24 cellular contexts compared by ENCODE assay signal in the genomic region with DNA sequence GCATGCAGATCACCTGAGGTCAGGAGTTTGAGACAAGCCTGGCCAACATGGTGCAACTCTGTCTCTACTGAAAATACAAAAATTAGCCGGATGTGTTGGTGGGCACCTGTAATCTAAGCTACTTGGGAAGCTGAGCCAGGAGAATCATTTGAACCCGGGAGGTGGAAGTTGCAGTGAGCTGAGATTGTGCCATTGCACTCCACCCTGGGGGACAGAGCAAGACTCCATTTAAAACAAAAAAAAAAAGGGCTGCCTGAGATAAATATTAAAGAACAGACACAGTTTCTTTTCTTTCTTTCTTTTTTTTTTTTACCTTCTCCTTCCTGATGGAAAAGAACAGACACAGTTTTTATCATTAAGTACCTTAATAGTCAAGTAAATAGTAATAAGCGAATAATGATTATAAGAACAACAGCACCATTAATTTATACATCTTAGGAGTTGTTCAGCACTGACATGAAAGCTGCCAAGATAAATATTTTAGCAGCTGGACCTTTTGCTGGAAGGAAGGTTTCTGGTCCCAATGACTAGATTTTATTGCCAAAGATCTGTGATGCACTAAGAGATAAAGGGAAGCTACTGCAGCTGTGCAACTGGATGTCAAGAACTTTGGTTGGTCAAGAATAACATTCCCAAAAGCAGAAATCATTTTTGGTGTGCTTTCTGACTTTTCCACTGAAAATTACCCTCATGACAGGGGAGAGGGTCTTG. TPM values are rescaled to one million over a fixed set of nuclear protein-coding genes. Genes with fewer than 3 reads are reported as not detected.
DNase-seq lines count a peak whose midpoint lies in the region; ATAC-seq and TF ChIP-seq lines count a peak whose summit lies in the region.
"Had no signal": no experiment of that assay in that cellular context is flagged by ENCODE, and none has a peak within 500 bp of the region (broad histone marks: within the 10 kb centered on the region; RNA-seq: fewer than 3 reads in every experiment).

No MANE protein-coding gene starts in this region.

- H3K9me3 ChIP-seq in SK-N-SH (no peaks in the 10 kb centered on the region), mesenchymal stem cell (ENCODE audit: control insufficient read depth, low read length) (no peaks in the 10 kb centered on the region)
- H3K9me3 ChIP-seq: adrenal gland, pancreas, upper lobe of right lung had no signal

- H2BK12ac ChIP-seq in mesenchymal stem cell (ENCODE audit: low read length in 2 of 2) = no peak overlapping the region

- H3K9ac ChIP-seq in SK-N-SH = no peak overlapping the region
- H3K9ac ChIP-seq in mesenchymal stem cell (ENCODE audit: low read length) = no peak overlapping the region

- H4K20me1 ChIP-seq in SK-N-SH (ENCODE audit: insufficient read depth) = no peaks in the 10 kb centered on the region

- CTCF ChIA-PET in SK-N-SH (lab: Yijun Ruan, JAX) (interaction anchor here (1.1 to 3.5 kb wide), 7 partner anchors 10 to 316 kb away, joined by 3 to 17 read pairs (median 5); no protein-coding TSS in a partner anchor), T-cell (lab: Charles Lee) (interaction anchor here in 1 of 2 donors (0.6 to 0.7 kb wide), 2 partner anchors 52 to 279 kb away, joined by 3 to 5 read pairs; no protein-coding TSS in a partner anchor)

- no peak overlapping the region for H3K4ac ChIP-seq in mesenchymal stem cell (ENCODE audit: low read depth in 1 of 2, low read length in 2 of 2)

- H3K4me3 Mint-ChIP-seq in CD14-positive monocyte (no peak overlapping the region), T-cell (no peak overlapping the region)
- H3K4me3 Mint-ChIP-seq: activated CD4-positive, alpha-beta T cell treated with anti-CD3 and anti-CD28 coated beads for 36 hours; activated CD8-positive, alpha-beta memory T cell treated with anti-CD3 and anti-CD28 coated beads, Interleukin-2, amount 10 ng/mL, durations not matched to agents 7 days and 5 days; CD4-positive, CD25-positive, alpha-beta regulatory T cell; H9; naive thymus-derived CD4-positive, alpha-beta T cell had no signal

- no peaks in the 10 kb centered on the region for H3K27me3 ChIP-seq in SK-N-SH (ENCODE audit: insufficient read depth)
- no peaks in the 10 kb centered on the region for H3K27me3 ChIP-seq in mesenchymal stem cell (ENCODE audit: control insufficient read depth in 1 of 2, insufficient read depth in 1 of 2, low read length in 2 of 2)
- H3K27me3 ChIP-seq: adrenal gland, pancreas, upper lobe of right lung had no signal

- no peaks in the 10 kb centered on the region for H3K9me3 Mint-ChIP-seq in CD14-positive monocyte
- H3K9me3 Mint-ChIP-seq in T-cell = no peaks in the 10 kb centered on the region
- H3K9me3 Mint-ChIP-seq: CD4-positive, CD25-positive, alpha-beta regulatory T cell; H9; naive thymus-derived CD4-positive, alpha-beta T cell had no signal

- DNase-seq in CD14-positive monocyte (ENCODE audit: low spot score) = no peak
- peak; percentile 30 for DNase-seq in SK-N-SH
- DNase-seq in fibroblast of peridontal ligament (ENCODE audit: extremely low read depth) = peak; percentile 44
- no peak for DNase-seq in mesenchymal stem cell
- DNase-seq in NAMALWA (ENCODE audit: low spot score) = no peak
- no peak for DNase-seq in DMS79 (lab: John Stamatoyannopoulos, UW)
- no peak for DNase-seq in T-cell
- no peak for DNase-seq in stimulated activated CD4-positive, alpha-beta T cell treated with anti-CD3 and anti-CD28 coated beads, Interleukin-15, amount 100 ng/mL, for 24 hours
- DNase-seq: activated CD4-positive, alpha-beta T cell treated with anti-CD3 and anti-CD28 coated beads for 36 hours; activated CD8-positive, alpha-beta memory T cell treated with anti-CD3 and anti-CD28 coated beads, Interleukin-2, amount 10 ng/mL, durations not matched to agents 7 days and 5 days; adrenal gland; CD4-positive, CD25-positive, alpha-beta regulatory T cell; DMS153; effector CD4-positive, alpha-beta T cell; H9; hypothalamus; naive thymus-derived CD4-positive, alpha-beta T cell; NCI-H187; NK-92 treated with Interleukin-12 subunit alpha and Interleukin-12 subunit beta, amount 100 ng/mL, for 24 hours; pancreas; stimulated activated CD4-positive, alpha-beta T cell treated with anti-CD3 and anti-CD28 coated beads, Interleukin-4, amount 100 ng/mL, for 1 hour; upper lobe of right lung had no signal

- no peak overlapping the region for H2BK120ac ChIP-seq in mesenchymal stem cell (ENCODE audit: low read depth, low read length)

- no peak overlapping the region for H3K4me3 ChIP-seq in SK-N-SH (ENCODE audit: low read depth in 2 of 2, low read length in 1 of 2)
- H3K4me3 ChIP-seq in mesenchymal stem cell (ENCODE audit: insufficient read depth in 1 of 2, low read depth in 1 of 2, low read length in 2 of 2) = no peak overlapping the region
- H3K4me3 ChIP-seq: adrenal gland, pancreas, skin epidermis, upper lobe of right lung had no signal

- H3K36me3 Mint-ChIP-seq in CD14-positive monocyte = peaks cover 10 to 33% of the 10 kb centered on the region in 2 donors
- H3K36me3 Mint-ChIP-seq in T-cell = peaks cover 8% of the 10 kb centered on the region
- H3K36me3 Mint-ChIP-seq: CD4-positive, CD25-positive, alpha-beta regulatory T cell had no signal

- POLR2A ChIA-PET in SK-N-SH (lab: Yijun Ruan, JAX) (no interaction called here), T-cell (lab: Charles Lee) (no interaction called here)

- H3K27me3 Mint-ChIP-seq in CD14-positive monocyte (ENCODE audit: low read depth in 3 of 3) = peaks cover 0 to 2% (median 0%) of the 10 kb centered on the region in 3 donors
- H3K27me3 Mint-ChIP-seq in T-cell = no peaks in the 10 kb centered on the region
- H3K27me3 Mint-ChIP-seq: activated CD4-positive, alpha-beta T cell treated with anti-CD3 and anti-CD28 coated beads for 36 hours; activated CD8-positive, alpha-beta memory T cell treated with anti-CD3 and anti-CD28 coated beads, Interleukin-2, amount 10 ng/mL, durations not matched to agents 7 days and 5 days; CD4-positive, CD25-positive, alpha-beta regulatory T cell; naive thymus-derived CD4-positive, alpha-beta T cell had no signal

- no peak overlapping the region for H3K18ac ChIP-seq in mesenchymal stem cell (ENCODE audit: low read depth in 1 of 2, low read length in 2 of 2)

- peak in 1 of 2 experiments; percentile 56; a peak in 1 of 4 replicates for TF ChIP-seq EP300 in SK-N-SH (IDR thresholded peaks at IDR 0.05; ENCODE audit: borderline replicate concordance in 1 of 2, low read depth in 1 of 2, low read length in 1 of 2)

- H3K79me2 ChIP-seq in SK-N-SH (ENCODE audit: insufficient read depth) = no peaks in the 10 kb centered on the region

- H3K4me1 ChIP-seq in SK-N-SH (ENCODE audit: control insufficient read depth in 1 of 2, insufficient read depth in 2 of 2, low read depth in 1 of 2, low read length in 1 of 2) (peaks cover 4 to 6% of the 10 kb centered on the region in 2 experiments; a peak in 3 of 4 replicates), mesenchymal stem cell (ENCODE audit: control insufficient read depth, insufficient read depth, low read depth, low read length) (no peaks in the 10 kb centered on the region)
- H3K4me1 ChIP-seq: adrenal gland, pancreas, upper lobe of right lung had no signal

- no peak overlapping the region for H2BK15ac ChIP-seq in mesenchymal stem cell (ENCODE audit: low read depth, poor library complexity, severe bottlenecking)

- H3K23ac ChIP-seq in mesenchymal stem cell (ENCODE audit: low read length in 2 of 2) = no peak overlapping the region

- TF ChIP-seq RAD21 in SK-N-SH (IDR thresholded peaks at IDR 0.05; ENCODE audit: low read length) = no peak

- H3K36me3 ChIP-seq in SK-N-SH (replicated peaks in 1 of 2; ENCODE audit: control insufficient read depth in 1 of 2, insufficient read depth in 2 of 2, low read length in 1 of 2) (no peaks in the 10 kb centered on the region), mesenchymal stem cell (ENCODE audit: control insufficient read depth in 1 of 2, insufficient read depth in 2 of 2, low read depth in 1 of 2, low read length in 2 of 2) (peaks cover 0 to 5% of the 10 kb centered on the region in 2 experiments)
- H3K36me3 ChIP-seq: adrenal gland, pancreas, upper lobe of right lung had no signal

- H2AFZ ChIP-seq in SK-N-SH (ENCODE audit: low read depth) = no peak overlapping the region
- H2AFZ ChIP-seq in mesenchymal stem cell (ENCODE audit: low read depth, low read length) = no peak overlapping the region

- H2BK5ac ChIP-seq in mesenchymal stem cell (ENCODE audit: low read depth, low read length, poor library complexity, severe bottlenecking) = no peak overlapping the region

- H3K9me2 ChIP-seq in SK-N-SH = no peaks in the 10 kb centered on the region

- intact Hi-C loops in CD14-positive monocyte (cut with micrococcal nuclease) = no loop called here

- no peak overlapping the region for H3K4me2 ChIP-seq in SK-N-SH
- H3K4me2 ChIP-seq in mesenchymal stem cell (ENCODE audit: low read length, poor library complexity, severe bottlenecking) = peak overlapping the region; percentile 3

- peaks cover 4% of the 10 kb centered on the region for H3F3A ChIP-seq in SK-N-SH (replicated peaks; ENCODE audit: insufficient read depth)

- H3K27ac ChIP-seq in SK-N-SH (ENCODE audit: low read depth in 2 of 2, low read length in 1 of 2) (peak overlapping the region; percentile 12 to 19; a peak in 2 of 4 replicates), mesenchymal stem cell (ENCODE audit: low read length, poor library complexity, severe bottlenecking) (no peak overlapping the region)
- H3K27ac ChIP-seq: HL-60, pancreas, skin epidermis, upper lobe of right lung had no signal

- no peak overlapping the region for H4K91ac ChIP-seq in mesenchymal stem cell (ENCODE audit: low read length)

- ATAC-seq in T-cell (replicated peaks in 1 of 4) = no peak
- ATAC-seq: activated CD4-positive, alpha-beta T cell treated with anti-CD3 and anti-CD28 coated beads for 36 hours; activated CD8-positive, alpha-beta memory T cell treated with anti-CD3 and anti-CD28 coated beads, Interleukin-2, amount 10 ng/mL, durations not matched to agents 7 days and 5 days; naive thymus-derived CD4-positive, alpha-beta T cell; pancreas; upper lobe of right lung had no signal

- H3K27ac Mint-ChIP-seq in CD14-positive monocyte (peak overlapping the region in 5 of 7 donors; percentile 23 to 68 (median 31)), T-cell (no peak overlapping the region)
- H3K27ac Mint-ChIP-seq: activated CD4-positive, alpha-beta T cell treated with anti-CD3 and anti-CD28 coated beads for 36 hours; activated CD8-positive, alpha-beta memory T cell treated with anti-CD3 and anti-CD28 coated beads, Interleukin-2, amount 10 ng/mL, durations not matched to agents 7 days and 5 days; H9; naive thymus-derived CD4-positive, alpha-beta T cell had no signal

- 87% methylated on average over 3 of the region's 3 CpGs for WGBS in SK-N-SH (ENCODE audit: low lambda C conversion rate)
- WGBS in mesenchymal stem cell = 93% methylated on average over 2 of the region's 3 CpGs

- no peak overlapping the region for H3K14ac ChIP-seq in mesenchymal stem cell (ENCODE audit: low read length in 2 of 2)

- H3K79me1 ChIP-seq in mesenchymal stem cell (replicated peaks; ENCODE audit: low read length, poor library complexity, severe bottlenecking) = peaks cover 3% of the 10 kb centered on the region

- H4K8ac ChIP-seq in mesenchymal stem cell (ENCODE audit: low read length) = no peak overlapping the region

- H3K4me1 Mint-ChIP-seq in CD14-positive monocyte (peaks cover 2% of the 10 kb centered on the region), T-cell (no peaks in the 10 kb centered on the region)

- no peak overlapping the region for H2AK5ac ChIP-seq in mesenchymal stem cell (ENCODE audit: low read length, severe bottlenecking)

- TF ChIP-seq CTCF in CD14-positive monocyte (IDR thresholded peaks at IDR 0.05) (no peak), SK-N-SH (IDR thresholded peaks at IDR 0.05) (no peak)

RNA-seq across cellular contexts. Expression of a gene that starts 7.0 kb away (rescaled TPM):
- polyA plus RNA-seq in CD14-positive monocyte (1 to 10 TPM in 1 of 2 donors, under 1 TPM in 1; 0.50 to 1.1 TPM), SK-N-SH (2012; rRNA removed) (1.3 and 1.5 TPM in 2 replicates)
- 2.3 and 2.6 TPM in 2 replicates for polyA plus RNA-seq in SK-N-SH (2012; cell fraction: cytosol; rRNA removed)
- 1.2 and 1.4 TPM in 2 replicates for polyA plus RNA-seq in SK-N-SH (2012; cell fraction: nucleus; rRNA removed)
- 4.2 TPM for polyA plus RNA-seq in mesenchymal stem cell (2013, experiment 1 of 2)
- polyA plus RNA-seq in mesenchymal stem cell (2013, experiment 2 of 2) = 3.9 TPM
- 1 to 10 TPM; 1.9 to 5.0 (median 4.3) TPM for total RNA-seq in T-cell

RNA-seq across cellular contexts. Expression of a gene that starts 7.6 kb away (rescaled TPM):
- 1 to 10 TPM; 2.9 to 8.8 TPM for polyA plus RNA-seq in CD14-positive monocyte
- polyA plus RNA-seq in SK-N-SH (2012; rRNA removed) = 9.6 and 13.2 TPM in 2 replicates
- 9.3 and 10.5 TPM in 2 replicates for polyA plus RNA-seq in SK-N-SH (2012; cell fraction: cytosol; rRNA removed)
- 16.7 and 36.9 TPM in 2 replicates for polyA plus RNA-seq in SK-N-SH (2012; cell fraction: nucleus; rRNA removed)
- 26.3 TPM for polyA plus RNA-seq in mesenchymal stem cell (2013, experiment 1 of 2)
- 26.8 TPM for polyA plus RNA-seq in mesenchymal stem cell (2013, experiment 2 of 2)
- 10 to 100 TPM; 51.4 to 83.2 (median 73.9) TPM for total RNA-seq in T-cell

RNA-seq across cellular contexts. Expression of a gene that starts 39.2 kb away (rescaled TPM):
- polyA plus RNA-seq in CD14-positive monocyte (10 to 100 TPM; 22.8 to 24.2 TPM), SK-N-SH (2012; rRNA removed) (30.4 and 32.9 TPM in 2 replicates)
- polyA plus RNA-seq in SK-N-SH (2012; cell fraction: cytosol; rRNA removed) = 33.8 and 34.7 TPM in 2 replicates
- polyA plus RNA-seq in SK-N-SH (2012; cell fraction: nucleus; rRNA removed) = 56.1 and 87.5 TPM in 2 replicates
- polyA plus RNA-seq in mesenchymal stem cell (2013, experiment 1 of 2) = 94.4 TPM
- polyA plus RNA-seq in mesenchymal stem cell (2013, experiment 2 of 2) = 96.6 TPM
- 100 to 1,000 TPM in 3 of 5 donors, 10 to 100 TPM in 2; 70.5 to 124 (median 113) TPM for total RNA-seq in T-cell

Comparison
In these comparisons a context has a peak if more than half of its experiments do, and no peak if none do; other contexts are left out.
1. DNase-seq: peak in SK-N-SH (single experiment) and fibroblast of peridontal ligament (single experiment); none in CD14-positive monocyte (single experiment), mesenchymal stem cell (single experiment), NAMALWA (single experiment), DMS79 (single experiment), T-cell (0 of 34) and stimulated activated CD4-positive, alpha-beta T cell treated with anti-CD3 and anti-CD28 coated beads, Interleukin-15, amount 100 ng/mL, for 24 hours (single experiment).
2. H3K27ac Mint-ChIP-seq: peak in CD14-positive monocyte (5 of 7); none in T-cell (0 of 2).